In genomic region chrX:20522420-20522819, GRCh38 we compare ENCODE assay signal across 33 cellular contexts.
"Had no signal": no experiment of that assay in that cellular context is flagged by ENCODE, and none has a peak within 500 bp of the region (broad histone marks: within the 10 kb centered on the region; RNA-seq: fewer than 3 reads in every experiment).

No MANE protein-coding gene starts in this region.

- FAIRE-seq: bronchial epithelial cell, frontal cortex had no signal

- H3K27ac ChIP-seq: brain microvascular endothelial cell, coronary artery, dorsolateral prefrontal cortex had no signal

- H3K36me3 ChIP-seq: brain microvascular endothelial cell had no signal

- H3K4me3 ChIP-seq: coronary artery, dorsolateral prefrontal cortex had no signal

- H3K27me3 Mint-ChIP-seq: activated naive CD8-positive, alpha-beta T cell treated with anti-CD3 and anti-CD28 coated beads, Interleukin-2, amount 10 ng/mL, durations not matched to agents 7 days and 5 days; dendritic cell treated with granulocyte-macrophage colony-stimulating factor and Interleukin-4, amounts not matched to agents 40 ng/mL and 50 ng/mL, for 4 days had no signal

- H3K27ac Mint-ChIP-seq: activated CD4-positive, alpha-beta memory T cell treated with anti-CD3 and anti-CD28 coated beads for 36 hours; activated CD4-positive, alpha-beta T cell treated with anti-CD3 and anti-CD28 coated beads for 36 hours; activated CD4-positive, alpha-beta T cell treated with anti-CD3 and anti-CD28 coated beads, Interleukin-2, amount 10 ng/mL, durations not matched to agents 24 days and 14 days; activated CD8-positive, alpha-beta memory T cell treated with anti-CD3 and anti-CD28 coated beads, Interleukin-2, amount 10 ng/mL, durations not matched to agents 7 days and 5 days; activated CD8-positive, alpha-beta T cell treated with anti-CD3 and anti-CD28 coated beads, Interleukin-2, amount 10 ng/mL, durations not matched to agents 7 days and 5 days; activated naive CD4-positive, alpha-beta T cell treated with anti-CD3 and anti-CD28 coated beads, Interleukin-2, amount 10 ng/mL, durations not matched to agents 7 days and 5 days; activated naive CD4-positive, alpha-beta T cell treated with anti-CD3 and anti-CD28 coated beads, Interleukin-2, amount 50 U/mL, for 72 hours; activated naive CD8-positive, alpha-beta T cell treated with anti-CD3 and anti-CD28 coated beads, Interleukin-2, amount 10 ng/mL, durations not matched to agents 7 days and 5 days; activated T-cell treated with anti-CD3 and anti-CD28 coated beads, Interleukin-2, amount 50 U/mL, for 24 hours; activated T-cell treated with anti-CD3 and anti-CD28 coated beads, Interleukin-2, amount 50 U/mL, for 72 hours; dendritic cell treated with granulocyte-macrophage colony-stimulating factor and Interleukin-4, amounts not matched to agents 40 ng/mL and 50 ng/mL, for 4 days; endodermal cell; T-helper 17 cell; T-helper 2 cell treated with Interferon-gamma antibody and Interleukin-4, amounts not matched to agents 5 μg/mL and 100 μg/mL, for 36 hours had no signal

- DNase-seq: activated CD4-positive, alpha-beta memory T cell treated with anti-CD3 and anti-CD28 coated beads for 36 hours; activated CD4-positive, alpha-beta T cell treated with anti-CD3 and anti-CD28 coated beads for 36 hours; activated CD4-positive, alpha-beta T cell treated with anti-CD3 and anti-CD28 coated beads, Interleukin-2, amount 10 ng/mL, durations not matched to agents 24 days and 14 days; activated CD4-positive, CD25-positive, alpha-beta regulatory T cell; activated CD4-positive, CD25-positive, alpha-beta regulatory T cell treated with anti-CD3 and anti-CD28 coated beads, Interleukin-2, amount 50 U/mL, for 72 hours; activated CD8-positive, alpha-beta memory T cell treated with anti-CD3 and anti-CD28 coated beads, Interleukin-2, amount 10 ng/mL, durations not matched to agents 7 days and 5 days; activated CD8-positive, alpha-beta memory T cell treated with anti-CD3 and anti-CD28 coated beads, Interleukin-2, amount 50 U/mL, for 4 hours; activated CD8-positive, alpha-beta T cell treated with anti-CD3 and anti-CD28 coated beads, Interleukin-2, amount 10 ng/mL, durations not matched to agents 7 days and 5 days; activated effector memory CD4-positive, alpha-beta T cell treated with Interleukin-2 at 50 U/mL for 16 hours; activated naive CD4-positive, alpha-beta T cell; activated naive CD4-positive, alpha-beta T cell treated with anti-CD3 and anti-CD28 coated beads, Interleukin-2, amount 10 ng/mL, durations not matched to agents 7 days and 5 days; activated naive CD8-positive, alpha-beta T cell treated with anti-CD3 and anti-CD28 coated beads, Interleukin-2, amount 10 ng/mL, durations not matched to agents 7 days and 5 days; activated T-cell treated with anti-CD3 and anti-CD28 coated beads for 4 hours; activated T-cell treated with anti-CD3 and anti-CD28 coated beads, Interleukin-2, amount 50 U/mL, for 24 hours; activated T-cell treated with anti-CD3 and anti-CD28 coated beads, Interleukin-2, amount 50 U/mL, for 72 hours; amniotic stem cell; anterior cingulate cortex; brain microvascular endothelial cell; dorsolateral prefrontal cortex; effector memory CD4-positive, alpha-beta T cell; endodermal cell; head of caudate nucleus; T-helper 1 cell; T-helper 17 cell; T1000 had no signal

- H3K4me3 Mint-ChIP-seq: activated CD4-positive, alpha-beta memory T cell treated with anti-CD3 and anti-CD28 coated beads for 36 hours; activated CD4-positive, alpha-beta T cell treated with anti-CD3 and anti-CD28 coated beads for 36 hours; activated CD4-positive, alpha-beta T cell treated with anti-CD3 and anti-CD28 coated beads, Interleukin-2, amount 10 ng/mL, durations not matched to agents 24 days and 14 days; activated CD8-positive, alpha-beta memory T cell treated with anti-CD3 and anti-CD28 coated beads, Interleukin-2, amount 10 ng/mL, durations not matched to agents 7 days and 5 days; activated CD8-positive, alpha-beta T cell treated with anti-CD3 and anti-CD28 coated beads, Interleukin-2, amount 10 ng/mL, durations not matched to agents 7 days and 5 days; activated naive CD4-positive, alpha-beta T cell treated with anti-CD3 and anti-CD28 coated beads, Interleukin-2, amount 10 ng/mL, durations not matched to agents 7 days and 5 days; activated naive CD8-positive, alpha-beta T cell treated with anti-CD3 and anti-CD28 coated beads, Interleukin-2, amount 10 ng/mL, durations not matched to agents 7 days and 5 days; activated T-cell treated with anti-CD3 and anti-CD28 coated beads, Interleukin-2, amount 50 U/mL, for 24 hours; activated T-cell treated with anti-CD3 and anti-CD28 coated beads, Interleukin-2, amount 50 U/mL, for 72 hours; central memory CD8-positive, alpha-beta T cell; dendritic cell treated with granulocyte-macrophage colony-stimulating factor and Interleukin-4, amounts not matched to agents 40 ng/mL and 50 ng/mL, for 4 days; endodermal cell; T-helper 17 cell; T-helper 2 cell treated with Interferon-gamma antibody and Interleukin-4, amounts not matched to agents 5 μg/mL and 100 μg/mL, for 36 hours had no signal

- H3K9me3 Mint-ChIP-seq: activated CD4-positive, alpha-beta memory T cell treated with anti-CD3 and anti-CD28 coated beads for 36 hours; activated CD4-positive, alpha-beta T cell treated with anti-CD3 and anti-CD28 coated beads, Interleukin-2, amount 10 ng/mL, durations not matched to agents 24 days and 14 days; activated naive CD4-positive, alpha-beta T cell treated with anti-CD3 and anti-CD28 coated beads, Interleukin-2, amount 10 ng/mL, durations not matched to agents 7 days and 5 days; activated naive CD4-positive, alpha-beta T cell treated with anti-CD3 and anti-CD28 coated beads, Interleukin-2, amount 50 U/mL, for 72 hours; activated naive CD8-positive, alpha-beta T cell treated with anti-CD3 and anti-CD28 coated beads, Interleukin-2, amount 10 ng/mL, durations not matched to agents 7 days and 5 days; activated T-cell treated with anti-CD3 and anti-CD28 coated beads, Interleukin-2, amount 50 U/mL, for 24 hours; activated T-cell treated with anti-CD3 and anti-CD28 coated beads, Interleukin-2, amount 50 U/mL, for 72 hours; central memory CD8-positive, alpha-beta T cell; dendritic cell treated with granulocyte-macrophage colony-stimulating factor and Interleukin-4, amounts not matched to agents 40 ng/mL and 50 ng/mL, for 4 days; endodermal cell had no signal

- ATAC-seq: activated CD4-positive, alpha-beta T cell treated with anti-CD3 and anti-CD28 coated beads for 36 hours; activated CD8-positive, alpha-beta memory T cell treated with anti-CD3 and anti-CD28 coated beads, Interleukin-2, amount 10 ng/mL, durations not matched to agents 7 days and 5 days; activated CD8-positive, alpha-beta T cell treated with anti-CD3 and anti-CD28 coated beads, Interleukin-2, amount 10 ng/mL, durations not matched to agents 7 days and 5 days; activated naive CD4-positive, alpha-beta T cell treated with anti-CD3 and anti-CD28 coated beads, Interleukin-2, amount 50 U/mL, for 72 hours; activated T-cell treated with anti-CD3 and anti-CD28 coated beads, Interleukin-2, amount 50 U/mL, for 72 hours; esophagus mucosa; T-helper 17 cell had no signal

- H3K27me3 ChIP-seq: brain microvascular endothelial cell had no signal

- H3K36me3 Mint-ChIP-seq: activated CD4-positive, alpha-beta memory T cell treated with anti-CD3 and anti-CD28 coated beads for 36 hours; activated naive CD4-positive, alpha-beta T cell treated with anti-CD3 and anti-CD28 coated beads, Interleukin-2, amount 10 ng/mL, durations not matched to agents 7 days and 5 days; activated naive CD8-positive, alpha-beta T cell treated with anti-CD3 and anti-CD28 coated beads, Interleukin-2, amount 10 ng/mL, durations not matched to agents 7 days and 5 days had no signal
